In genomic region chr6:163432300-163432699, GRCh38 we compare ENCODE assay signal across 23 cellular contexts. TPM values are rescaled to one million over a fixed set of nuclear protein-coding genes. Genes with fewer than 3 reads are reported as not detected.
A peak's percentile ranks its signal among the peaks of the same experiment; 100 is the strongest.
DNase-seq lines count a peak whose midpoint lies in the region; ATAC-seq, FAIRE-seq and TF ChIP-seq lines count a peak whose summit lies in the region.
"Had no signal": no experiment of that assay in that cellular context is flagged by ENCODE, and none has a peak within 500 bp of the region (broad histone marks: within the 10 kb centered on the region; RNA-seq: fewer than 3 reads in every experiment).

No MANE protein-coding gene starts in this region.

- TF ChIP-seq CTCF in HepG2 (CRISPR knock-in tag; IDR thresholded peaks at IDR 0.05) (no peak), right lobe of liver (IDR thresholded peaks at IDR 0.05) (no peak), GM12878 (IDR thresholded peaks at IDR 0.05 in 2 of 3, conservative IDR thresholded peaks at IDR 0.05 in 1 of 3; ENCODE audit: control insufficient read depth in 2 of 3, extremely low read depth in 1 of 3, insufficient read depth in 1 of 3, low read depth in 3 of 3, low read length in 3 of 3) (no peak), foreskin keratinocyte (conservative IDR thresholded peaks at IDR 0.05) (peak; percentile 14), thyroid gland (IDR thresholded peaks at IDR 0.05) (no peak)

- POLR2A ChIA-PET in HepG2 (lab: Yijun Ruan, JAX) (no interaction called here), GM12878 (lab: Charles Lee) (no interaction called here)

- RAD21 ChIA-PET in GM12878 (lab: Charles Lee; ENCODE audit: unreplicated experiment) = no interaction called here

- ATAC-seq in HepG2 (no peak), right lobe of liver (no peak), GM12878 (peak; percentile 17; the same call in 1 of the 3 replicates), foreskin keratinocyte (peak; percentile 31)

- FAIRE-seq in HepG2 (lab: Jason Lieb, UNC) (no peak), GM12878 (lab: Jason Lieb, UNC) (no peak)
- FAIRE-seq: GM18507, GM19239, HTR-8/SVneo had no signal

- H4K20me1 ChIP-seq in HepG2 (ENCODE audit: insufficient read depth, low read length) = peaks cover 60% of the 10 kb centered on the region
- peaks cover 3% of the 10 kb centered on the region; the same call in 1 of the 2 replicates for H4K20me1 ChIP-seq in GM12878 (ENCODE audit: control insufficient read depth, insufficient read depth)

- DNase-seq in HepG2 (ENCODE audit: low spot score) = no peak
- no peak for DNase-seq in right lobe of liver
- no peak for DNase-seq in GM12878 (ENCODE audit: low read depth, low spot score)
- no peak for DNase-seq in foreskin keratinocyte
- no peak for DNase-seq in activated gamma-delta T cell (lab: John Stamatoyannopoulos, UW)
- no peak for DNase-seq in thyroid gland
- DNase-seq in GM19240 (ENCODE audit: insufficient read length, low spot score) = no peak
- DNase-seq: activated CD4-positive, alpha-beta T cell treated with anti-CD3 and anti-CD28 coated beads, Interleukin-2, amount 10 ng/mL, durations not matched to agents 24 days and 14 days; activated effector memory CD4-positive, alpha-beta T cell treated with anti-CD3 and anti-CD28 coated beads, Interleukin-2, amount 50 U/mL, for 16 hours; dermis blood vessel endothelial cell; EL; KBM-7; NCI-H1092 treated with DMSO at 0.1 percent for 48 hours; NCI-H2029; nephron progenitor cell; Peyer's patch; retina; stimulated activated naive CD4-positive, alpha-beta T cell treated with Interleukin-2 at 50 U/mL for 16 hours; testis had no signal

- H3K36me3 ChIP-seq in HepG2 (replicated peaks in 1 of 2; ENCODE audit: control insufficient read depth in 1 of 2, insufficient read depth in 2 of 2, low read length in 2 of 2) (no peaks in the 10 kb centered on the region), right lobe of liver (no peaks in the 10 kb centered on the region), GM12878 (ENCODE audit: control insufficient read depth in 2 of 2, insufficient read depth in 2 of 2, low read length in 1 of 2) (no peaks in the 10 kb centered on the region), thyroid gland (no peaks in the 10 kb centered on the region)
- H3K36me3 ChIP-seq: Peyer's patch had no signal

- intact Hi-C loops in HepG2 (cut with micrococcal nuclease; ENCODE audit: unreplicated experiment) = no loop called here
- intact Hi-C loops in right lobe of liver (cut with DNase I) = no loop called here
- intact Hi-C loops in GM12878 (cut with micrococcal nuclease; ENCODE audit: unreplicated experiment) = no loop called here
- intact Hi-C loops in thyroid gland (cut with DNase I) = no loop called here

- H3K9me3 ChIP-seq in HepG2 (ENCODE audit: low read length) (no peaks in the 10 kb centered on the region), right lobe of liver (no peaks in the 10 kb centered on the region), GM12878 (replicated peaks; ENCODE audit: control insufficient read depth, insufficient read depth, low read length) (peaks cover 2% of the 10 kb centered on the region; the same call in 2 of the 3 replicates), thyroid gland (no peaks in the 10 kb centered on the region)
- H3K9me3 ChIP-seq: Peyer's patch, testis had no signal

- H3K9ac ChIP-seq in HepG2 (ENCODE audit: insufficient read depth, low read depth, low read length) = no peak overlapping the region
- H3K9ac ChIP-seq in GM12878 (ENCODE audit: control insufficient read depth, insufficient read depth, low read length) = no peak overlapping the region

- 99% methylated on average over 2 of the region's 2 CpGs for WGBS in HepG2 (ENCODE audit: low lambda C conversion rate)
- 100% methylated on average over 2 of the region's 2 CpGs for WGBS in right lobe of liver (ENCODE audit: insufficient coverage, low coverage, low lambda C conversion rate, missing lambda C conversion rate)
- 100% methylated on average over 2 of the region's 2 CpGs for WGBS in GM12878 (ENCODE audit: insufficient coverage, insufficient replicate concordance, low lambda C conversion rate, missing lambda C conversion rate)
- 93 to 94% methylated on average over 2 of the region's 2 CpGs for WGBS in thyroid gland, 2 donors

- CTCF ChIA-PET in HepG2 (lab: Yijun Ruan, JAX; ENCODE audit: low intra/inter-chr PET ratio, low total read pairs) = no interaction called here
- CTCF ChIA-PET in GM12878 (lab: Yijun Ruan, JAX) = no interaction called here

- no peak for TF ChIP-seq EP300 in HepG2 (IDR thresholded peaks at IDR 0.05; ENCODE audit: low read depth in 2 of 2, low read length in 2 of 2)
- no peak for TF ChIP-seq EP300 in HepG2 (CRISPR knock-in tag; IDR thresholded peaks at IDR 0.05; ENCODE audit: borderline replicate concordance)
- TF ChIP-seq EP300 in GM12878 (IDR thresholded peaks at IDR 0.05; ENCODE audit: borderline replicate concordance in 1 of 2, control insufficient read depth in 1 of 2, low read depth in 2 of 2, low read length in 2 of 2) = no peak

- BruUV-seq in HepG2 (replicated peaks; lab: Mats Ljungman, UMichigan) (no TSS peak), GM12878 (replicated peaks; lab: Mats Ljungman, UMichigan) (no TSS peak)

- TF ChIP-seq RAD21 in HepG2 (CRISPR knock-in tag; IDR thresholded peaks at IDR 0.05) (no peak), GM12878 (IDR thresholded peaks at IDR 0.05; ENCODE audit: insufficient read depth, low read depth, low read length) (no peak)

- SMC1A ChIA-PET in GM12878 (lab: Charles Lee; ENCODE audit: uncharacterized antibody, unreplicated experiment) = no interaction called here

- TF ChIP-seq POLR2A in HepG2 (IDR thresholded peaks at IDR 0.05; ENCODE audit: insufficient read depth in 1 of 2, low read depth in 2 of 2, low read length in 2 of 2) (no peak), right lobe of liver (IDR thresholded peaks at IDR 0.05) (no peak), GM12878 (IDR thresholded peaks at IDR 0.05; ENCODE audit: low read depth, low read length) (no peak), thyroid gland (IDR thresholded peaks at IDR 0.05) (no peak)

- H3K4me1 ChIP-seq in HepG2 (ENCODE audit: insufficient read depth, low read length) (peaks cover 11% of the 10 kb centered on the region), right lobe of liver (peaks cover 0 to 51% (median 17%) of the 10 kb centered on the region in 4 donors), GM12878 (ENCODE audit: control insufficient read depth, insufficient read depth, low read length) (no peaks in the 10 kb centered on the region), foreskin keratinocyte (peaks cover 15% of the 10 kb centered on the region), thyroid gland (peaks cover 30 to 32% of the 10 kb centered on the region in 2 donors)

- H2AFZ ChIP-seq in HepG2 (ENCODE audit: low read length) (no peak overlapping the region), GM12878 (ENCODE audit: control insufficient read depth, low read depth, low read length) (no peak overlapping the region)

- peaks cover 98% of the 10 kb centered on the region for H3K79me2 ChIP-seq in HepG2 (ENCODE audit: insufficient read depth, low read length)
- H3K79me2 ChIP-seq in GM12878 (ENCODE audit: control insufficient read depth, insufficient read depth, low read length) = peaks cover 82% of the 10 kb centered on the region

- H3K4me3 ChIP-seq in HepG2 (replicated peaks in 1 of 3; ENCODE audit: insufficient read depth in 1 of 3, low read depth in 2 of 3, low read length in 3 of 3) = no peak overlapping the region
- no peak overlapping the region for H3K4me3 ChIP-seq in right lobe of liver
- no peak overlapping the region for H3K4me3 ChIP-seq in GM12878
- H3K4me3 ChIP-seq in thyroid gland (replicated peaks in 1 of 3) = no peak overlapping the region
- H3K4me3 ChIP-seq: Peyer's patch, smooth muscle cell, testis had no signal

- in situ Hi-C loops in HepG2 (cut with HindIII; ENCODE audit: extremely low pct_ligation_motif_present, low pct_unique_long_range_greater_than_20kb) (loop anchor here (10.0 kb wide), 1 partner anchor 113 kb away; no protein-coding TSS in a partner anchor), GM12878 (cut with MboI) (no loop called here)

- H3K4me2 ChIP-seq in HepG2 (ENCODE audit: low read depth, low read length) (no peak overlapping the region), GM12878 (ENCODE audit: control insufficient read depth, insufficient read depth) (no peak overlapping the region)
- H3K4me2 ChIP-seq: smooth muscle cell had no signal

- H3K27me3 ChIP-seq in HepG2 (ENCODE audit: control insufficient read depth in 1 of 2, insufficient read depth in 2 of 2, low read length in 2 of 2) (no peaks in the 10 kb centered on the region), right lobe of liver (no peaks in the 10 kb centered on the region), GM12878 (replicated peaks in 1 of 2; ENCODE audit: control insufficient read depth in 2 of 2, insufficient read depth in 2 of 2, low read length in 1 of 2) (no peaks in the 10 kb centered on the region), foreskin keratinocyte (no peaks in the 10 kb centered on the region), thyroid gland (no peaks in the 10 kb centered on the region)
- H3K27me3 ChIP-seq: Peyer's patch, testis had no signal

- H3K27ac ChIP-seq in HepG2 (ENCODE audit: extremely low read length, insufficient read depth, low read length) (no peak overlapping the region), right lobe of liver (no peak overlapping the region), GM12878 (ENCODE audit: control insufficient read depth, insufficient read depth) (no peak overlapping the region), foreskin keratinocyte (no peak overlapping the region), thyroid gland (no peak overlapping the region)
- H3K27ac ChIP-seq: Peyer's patch, testis had no signal

RNA-seq across cellular contexts. Expression of gene QKI, which starts 17.8 kb away (rescaled TPM):
- total RNA-seq in HepG2 (2016; rRNA removed; fragmentation: Illumina TruSeq; extraction: Trizol) (136 and 167 TPM in 2 replicates), right lobe of liver (10 to 100 TPM; 47.6 to 80.8 (median 76.3) TPM), GM12878 (2014; rRNA removed) (43.7 and 46.4 TPM in 2 replicates), GM12878 (2014; rRNA removed; fragmentation: Illumina TruSeq; extraction: Trizol) (47.8 and 52.5 TPM in 2 replicates), GM12878 (2021) (50.7 and 54.5 TPM in 2 replicates), foreskin keratinocyte (86.6 and 89.8 TPM in 2 replicates), thyroid gland (100 to 1,000 TPM in 2 of 4 donors, 10 to 100 TPM in 2; 90.3 to 134 (median 101) TPM)
- 33.5 and 40.4 TPM in 2 replicates for total RNA-seq in HepG2 (2016; cell fraction: cytosol; rRNA removed; fragmentation: Illumina TruSeq; extraction: Trizol; ENCODE audit: low read depth)
- total RNA-seq in HepG2 (2016; cell fraction: insoluble cytoplasmic fraction; rRNA removed; fragmentation: Illumina TruSeq; extraction: Trizol) = 141 and 159 TPM in 2 replicates
- 82.9 and 85.6 TPM in 2 replicates for total RNA-seq in HepG2 (2016; cell fraction: membrane; rRNA removed; fragmentation: Illumina TruSeq; extraction: Trizol)
- 114 and 126 TPM in 2 replicates for total RNA-seq in HepG2 (2016; cell fraction: nucleus; rRNA removed; fragmentation: Illumina TruSeq; extraction: Trizol)
- polyA plus RNA-seq in HepG2 (2011; rRNA removed) (117 and 137 TPM in 2 replicates), GM12878 (2011; rRNA removed) (62.3 and 68.4 TPM in 2 replicates), GM12878 (2014; fragmentation: Illumina TruSeq; extraction: Trizol) (54.6 and 72.5 TPM in 2 replicates), GM12878 (2014; fragmentation: Nextera tagmentation; extraction: Ambion mirVana) (10 to 100 TPM; 10.7 to 27.1 TPM), GM12878 (2014; rRNA removed) (31.4 and 35.0 TPM in 2 replicates), GM12878 (2016; fragmentation: Nextera tagmentation; extraction: Ambion mirVana) (1 to 10 TPM; 4.7 to 4.8 TPM), foreskin keratinocyte (9.4 and 10.3 TPM in 2 replicates)
- 108 and 115 TPM in 2 replicates for polyA plus RNA-seq in HepG2 (2011; cell fraction: cytosol; rRNA removed)
- 73.5 and 79.1 TPM in 2 replicates for polyA plus RNA-seq in HepG2 (2011; cell fraction: nucleus; rRNA removed)
- polyA plus RNA-seq in HepG2 (2012) = 77.5 and 90.6 TPM in 2 replicates
- 5.6 and 6.8 TPM in 2 replicates for polyA plus RNA-seq in HepG2 (2016; cell fraction: cytosol; fragmentation: Illumina TruSeq; extraction: Trizol; ENCODE audit: low read depth)
- polyA plus RNA-seq in HepG2 (2016; cell fraction: insoluble cytoplasmic fraction; fragmentation: Illumina TruSeq; extraction: Trizol; ENCODE audit: low read depth) = 101 and 120 TPM in 2 replicates
- polyA plus RNA-seq in HepG2 (2016; cell fraction: membrane; fragmentation: Illumina TruSeq; extraction: Trizol; ENCODE audit: low read depth) = 23.6 and 26.7 TPM in 2 replicates
- 50.1 and 57.9 TPM in 2 replicates for polyA plus RNA-seq in HepG2 (2016; cell fraction: nucleus; fragmentation: Illumina TruSeq; extraction: Trizol; ENCODE audit: insufficient read depth, low read depth)
- 195 and 554 TPM in 2 replicates for polyA minus RNA-seq in HepG2 (2011; rRNA and poly(A)+ RNA removed; ENCODE audit: low replicate concordance)
- 175 and 185 TPM in 2 replicates for polyA minus RNA-seq in HepG2 (2011; cell fraction: cytosol; rRNA and poly(A)+ RNA removed)
- polyA minus RNA-seq in HepG2 (2011; cell fraction: nucleus; rRNA and poly(A)+ RNA removed) = 261 and 310 TPM in 2 replicates
- total RNA-seq in GM12878 (2013; cell fraction: nucleolus; rRNA removed) = 93.7 and 101 TPM in 2 replicates
- polyA plus RNA-seq in GM12878 (2011; ENCODE audit: low read depth) = 28.6 TPM
- 73.9 and 89.7 TPM in 2 replicates for polyA plus RNA-seq in GM12878 (2011; cell fraction: cytosol; rRNA removed)
- polyA plus RNA-seq in GM12878 (2011; cell fraction: nucleus; rRNA removed) = 42.5 and 60.8 TPM in 2 replicates
- polyA plus RNA-seq in GM12878 (2012) = 15.4 and 24.9 TPM in 2 replicates
- 203 and 222 TPM in 2 replicates for polyA minus RNA-seq in GM12878 (2011; rRNA and poly(A)+ RNA removed)
- 55.9 and 69.2 TPM in 2 replicates for polyA minus RNA-seq in GM12878 (2011; cell fraction: cytosol; rRNA and poly(A)+ RNA removed)
- polyA minus RNA-seq in GM12878 (2011; cell fraction: nucleus; rRNA and poly(A)+ RNA removed) = 55.2 and 80.6 TPM in 2 replicates

Comparison
In these comparisons a context has a peak if more than half of its experiments do, and no peak if none do; other contexts are left out.
1. ATAC-seq: peak in GM12878 (single experiment) and foreskin keratinocyte (single experiment); none in HepG2 (single experiment) and right lobe of liver (0 of 4).